ENCODE assay signal across 8 cellular contexts in genomic region chr4:48780867-48781219, GRCh38. TPM values are rescaled to one million over a fixed set of nuclear protein-coding genes. Genes with fewer than 3 reads are reported as not detected.
DNase-seq lines count a peak whose midpoint lies in the region; ATAC-seq, FAIRE-seq and TF ChIP-seq lines count a peak whose summit lies in the region.

No MANE protein-coding gene starts in this region.

- no peaks in the 10 kb centered on the region for H3K9me2 ChIP-seq in OCI-LY7 (ENCODE audit: insufficient read depth, low read length)

- H3K9ac ChIP-seq in adipocyte (ENCODE audit: low read length): peak overlapping the region; percentile 83

- H3K27ac ChIP-seq in OCI-LY7 (ENCODE audit: low read depth, low read length, poor library complexity, severe bottlenecking): peak overlapping the region; percentile 31

- peak; percentile 64 for FAIRE-seq in GM12892 (lab: Jason Lieb, UNC)

- no peaks in the 10 kb centered on the region for H3K9me3 ChIP-seq in OCI-LY7 (ENCODE audit: low read length)
- no peaks in the 10 kb centered on the region for H3K9me3 ChIP-seq in adipocyte (ENCODE audit: control insufficient read depth, low read length)
- H3K9me3 ChIP-seq in iPS-18c (ENCODE audit: control insufficient read depth, insufficient read depth, low read length): no peaks in the 10 kb centered on the region

- peaks cover 35% of the 10 kb centered on the region for H3K79me2 ChIP-seq in OCI-LY7 (ENCODE audit: insufficient read depth, low read depth, low read length)

- DNase-seq in GM12892 (ENCODE audit: insufficient read length): no peak
- DNase-seq in OCI-LY7 (ENCODE audit: low spot score): peak; percentile 49
- DNase-seq in adipocyte (ENCODE audit: low read depth): peak; percentile 78
- DNase-seq in stimulated activated CD4-positive, alpha-beta T cell treated with anti-CD3 and anti-CD28 coated beads, Interleukin-12 subunit alpha, Interleukin-12 subunit beta, amount 100 ng/mL, for 24 hours (ENCODE audit: low read depth in 2 of 2): peak; percentile 21 to 24
- no peak for DNase-seq in NCI-H345 treated with DMSO at 0.1 percent for 48 hours (lab: John Stamatoyannopoulos, UW; ENCODE audit: unreplicated experiment)

- intact Hi-C loops in OCI-LY7 (cut with micrococcal nuclease; ENCODE audit: unreplicated experiment): loop anchor here (1.0 to 2.0 kb wide), 5 partner anchors 33 to 440 kb away; partner anchors contain the start of genes OCIAD1, OCIAD2 and SLAIN2

- H2AFZ ChIP-seq in OCI-LY7 (ENCODE audit: low read length): peak overlapping the region; percentile 78

- BruUV-seq in OCI-LY7 (replicated peaks; lab: Mats Ljungman, UMichigan): TSS peak; percentile 99

- H3K27me3 ChIP-seq in adipocyte (replicated peaks; ENCODE audit: control insufficient read depth, insufficient read depth, low read length): no peaks in the 10 kb centered on the region

- H3K36me3 ChIP-seq in OCI-LY7 (ENCODE audit: insufficient read depth, low read length) (no peaks in the 10 kb centered on the region), adipocyte (ENCODE audit: control insufficient read depth, insufficient read depth, low read length, severe bottlenecking) (no peaks in the 10 kb centered on the region)

- POLR2A ChIA-PET in OCI-LY7 (lab: Charles Lee): interaction anchor here (0.5 to 3.4 kb wide), 23 partner anchors 8 to 438 kb away, joined by 3 to 24 read pairs (median 5); no protein-coding TSS in a partner anchor

- peaks cover 40% of the 10 kb centered on the region for H3K4me1 ChIP-seq in OCI-LY7 (ENCODE audit: insufficient read depth, low read length, poor library complexity, severe bottlenecking)
- H3K4me1 ChIP-seq in adipocyte (ENCODE audit: control insufficient read depth, insufficient read depth, low read length): peaks cover 13% of the 10 kb centered on the region

- H3K4me3 ChIP-seq in OCI-LY7 (ENCODE audit: low read depth, low read length, poor library complexity, severe bottlenecking) (peak overlapping the region; percentile 83), adipocyte (ENCODE audit: low read length) (peak overlapping the region; percentile 89), iPS-18c (ENCODE audit: insufficient read depth, low read depth, low read length) (peak overlapping the region; percentile 71)

- CTCF ChIA-PET in OCI-LY7 (lab: Charles Lee; ENCODE audit: unreplicated experiment): interaction anchor here (0.6 to 1.0 kb wide), 2 partner anchors 14 to 45 kb away, joined by 3 to 4 read pairs; no protein-coding TSS in a partner anchor

- H4K20me1 ChIP-seq in OCI-LY7 (ENCODE audit: insufficient read depth, low read length): peaks cover 28% of the 10 kb centered on the region

- TF ChIP-seq POLR2A in GM12892 (IDR thresholded peaks at IDR 0.05; ENCODE audit: low read depth, low read length): no peak

- ATAC-seq in GM19035 (IDR thresholded peaks at IDR 0.05; ENCODE audit: unreplicated experiment) (no peak), HG02763 (IDR thresholded peaks at IDR 0.05; ENCODE audit: unreplicated experiment) (no peak)

- no peak for TF ChIP-seq CTCF in OCI-LY7 (conservative IDR thresholded peaks at IDR 0.05; ENCODE audit: low read length)

- peak overlapping the region; percentile 84 for H3K4me2 ChIP-seq in OCI-LY7 (ENCODE audit: low read length)

RNA-seq across cellular contexts. Expression of gene FRYL, which starts 0.8 kb away (rescaled TPM):
- polyA plus RNA-seq in GM12892 (2012; ENCODE audit: missing spikeins): 18.9 TPM
- total RNA-seq in OCI-LY7 (2014; rRNA removed; shearing (Covaris generic)): 85.4 and 91.9 TPM in 2 replicates
- total RNA-seq in OCI-LY7 (2022): 88.1 and 88.5 TPM in 2 replicates

RNA-seq across cellular contexts. Expression of gene OCIAD1, which starts 50.0 kb away (rescaled TPM):
- 121 TPM for polyA plus RNA-seq in GM12892 (2012; ENCODE audit: missing spikeins)
- total RNA-seq in OCI-LY7 (2014; rRNA removed; shearing (Covaris generic)): 50.4 and 76.1 TPM in 2 replicates
- total RNA-seq in OCI-LY7 (2022): 136 and 143 TPM in 2 replicates

Comparison
In these comparisons a context has a peak if more than half of its experiments do, and no peak if none do; other contexts are left out.
1. DNase-seq: peak in OCI-LY7 (single experiment), adipocyte (single experiment) and stimulated activated CD4-positive, alpha-beta T cell treated with anti-CD3 and anti-CD28 coated beads, Interleukin-12 subunit alpha, Interleukin-12 subunit beta, amount 100 ng/mL, for 24 hours (2 of 2); none in GM12892 (single experiment) and NCI-H345 treated with DMSO at 0.1 percent for 48 hours (single experiment).
2. Peak in every context shown above with its lines, with median percentiles within 50 percentile points of each other: H3K4me3 ChIP-seq.